Comparison of ENCODE assay signal across 9 cellular contexts in genomic region chr1:1617516-1617915, GRCh38. TPM values are rescaled to one million over a fixed set of nuclear protein-coding genes. Genes with fewer than 3 reads are reported as not detected.
A peak's percentile ranks its signal among the peaks of the same experiment; 100 is the strongest.
DNase-seq lines count a peak whose midpoint lies in the region; ATAC-seq and TF ChIP-seq lines count a peak whose summit lies in the region.
"Had no signal": no experiment of that assay in that cellular context is flagged by ENCODE, and none has a peak within 500 bp of the region (broad histone marks: within the 10 kb centered on the region; RNA-seq: fewer than 3 reads in every experiment).

No MANE protein-coding gene starts in this region.

- H3K79me2 ChIP-seq in ACC112 (ENCODE audit: control insufficient read depth, insufficient read depth, low read length, unreplicated experiment), result peaks cover 16% of the 10 kb centered on the region

- POLR2A ChIA-PET in CD8-positive, alpha-beta T cell (lab: Charles Lee), result interaction anchor here (9.2 kb wide), 1 partner anchor 12 kb away, joined by 112 read pairs; no protein-coding TSS in a partner anchor
- POLR2A ChIA-PET in activated CD8-positive, alpha-beta T cell treated with anti-CD3 and anti-CD28 coated beads for 36 hours (lab: Charles Lee), result interaction anchor here (1.6 to 8.4 kb wide), 2 partner anchors 12 to 41 kb away, joined by 3 to 46 read pairs; partner anchors contain the start of gene MMP23B

- H3K9me3 ChIP-seq in CD8-positive, alpha-beta T cell (ENCODE audit: low read length), result no peaks in the 10 kb centered on the region

- no peaks in the 10 kb centered on the region for H3K27me3 Mint-ChIP-seq in CD8-positive, alpha-beta T cell (ENCODE audit: low read depth)
- no peaks in the 10 kb centered on the region for H3K27me3 Mint-ChIP-seq in activated CD8-positive, alpha-beta T cell treated with anti-CD3 and anti-CD28 coated beads for 36 hours
- H3K27me3 Mint-ChIP-seq in mesothelial cell of epicardium (ENCODE audit: low read depth), result no peaks in the 10 kb centered on the region

- peaks cover 2% of the 10 kb centered on the region for H3K36me3 Mint-ChIP-seq in CD8-positive, alpha-beta T cell
- H3K36me3 Mint-ChIP-seq in activated CD8-positive, alpha-beta T cell treated with anti-CD3 and anti-CD28 coated beads for 36 hours (ENCODE audit: low read depth), result peaks cover 15% of the 10 kb centered on the region
- H3K36me3 Mint-ChIP-seq in mesothelial cell of epicardium, result peaks cover 5% of the 10 kb centered on the region

- peaks cover 11% of the 10 kb centered on the region for H3K4me1 ChIP-seq in ACC112 (ENCODE audit: control insufficient read depth, insufficient read depth, low read length, unreplicated experiment)
- H3K4me1 ChIP-seq in CD8-positive, alpha-beta T cell (ENCODE audit: insufficient read depth, low read length), result peaks cover 26% of the 10 kb centered on the region

- no peak overlapping the region for H3K27ac Mint-ChIP-seq in CD8-positive, alpha-beta T cell
- no peak overlapping the region for H3K27ac Mint-ChIP-seq in activated CD8-positive, alpha-beta T cell treated with anti-CD3 and anti-CD28 coated beads for 36 hours
- no peak overlapping the region for H3K27ac Mint-ChIP-seq in mesothelial cell of epicardium

- intact Hi-C loops in CD8-positive, alpha-beta T cell (cut with DNase I, micrococcal nuclease), result loop anchor here in 1 of 2 experiments (10.0 kb wide), 1 partner anchor 103 kb away; the partner anchor contains the start of gene ATAD3A
- intact Hi-C loops in activated CD8-positive, alpha-beta T cell treated with anti-CD3 and anti-CD28 coated beads for 36 hours (cut with micrococcal nuclease), result no loop called here

- no peaks in the 10 kb centered on the region for H3K27me3 ChIP-seq in ACC112 (ENCODE audit: insufficient read depth, low read length)
- no peaks in the 10 kb centered on the region for H3K27me3 ChIP-seq in CD8-positive, alpha-beta T cell (ENCODE audit: insufficient read depth, low read length)

- H2AFZ ChIP-seq in ACC112 (ENCODE audit: low read length, unreplicated experiment), result no peak overlapping the region

- no peaks in the 10 kb centered on the region for H3K9me3 Mint-ChIP-seq in CD8-positive, alpha-beta T cell
- H3K9me3 Mint-ChIP-seq in activated CD8-positive, alpha-beta T cell treated with anti-CD3 and anti-CD28 coated beads for 36 hours, result no peaks in the 10 kb centered on the region
- no peaks in the 10 kb centered on the region for H3K9me3 Mint-ChIP-seq in mesothelial cell of epicardium

- no peak for TF ChIP-seq CTCF in CD8-positive, alpha-beta T cell (IDR thresholded peaks at IDR 0.05)
- no peak for TF ChIP-seq CTCF in activated CD8-positive, alpha-beta T cell treated with anti-CD3 and anti-CD28 coated beads for 36 hours (IDR thresholded peaks at IDR 0.05)
- no peak for TF ChIP-seq CTCF in mesothelial cell of epicardium (IDR thresholded peaks at IDR 0.05; ENCODE audit: unreplicated experiment)

- H3K36me3 ChIP-seq in ACC112 (ENCODE audit: insufficient read depth, low read length), result no peaks in the 10 kb centered on the region
- peaks cover 5% of the 10 kb centered on the region for H3K36me3 ChIP-seq in CD8-positive, alpha-beta T cell (ENCODE audit: insufficient read depth, low read length)

- peaks cover 29% of the 10 kb centered on the region for H3K4me1 Mint-ChIP-seq in CD8-positive, alpha-beta T cell (ENCODE audit: low read depth)
- peaks cover 13% of the 10 kb centered on the region for H3K4me1 Mint-ChIP-seq in activated CD8-positive, alpha-beta T cell treated with anti-CD3 and anti-CD28 coated beads for 36 hours (ENCODE audit: low read depth)
- H3K4me1 Mint-ChIP-seq in mesothelial cell of epicardium, result peaks cover 23% of the 10 kb centered on the region

- CTCF ChIA-PET in CD8-positive, alpha-beta T cell (lab: Charles Lee), result interaction anchor here (1.2 kb wide), 1 partner anchor 11 kb away, joined by 5 read pairs; no protein-coding TSS in a partner anchor
- CTCF ChIA-PET in activated CD8-positive, alpha-beta T cell treated with anti-CD3 and anti-CD28 coated beads for 36 hours (lab: Charles Lee), result no interaction called here

- H3K27ac ChIP-seq in ACC112 (ENCODE audit: low read depth, low read length), result no peak overlapping the region
- H3K27ac ChIP-seq in CD8-positive, alpha-beta T cell (ENCODE audit: low read depth, low read length), result no peak overlapping the region

- peak in 1 of 7 experiments; percentile 8 for DNase-seq in CD8-positive, alpha-beta T cell
- DNase-seq in activated CD8-positive, alpha-beta T cell treated with anti-CD3 and anti-CD28 coated beads for 36 hours, result peak; percentile 1
- DNase-seq in mesothelial cell of epicardium (ENCODE audit: low spot score in 2 of 2, unreplicated experiment in 2 of 2) (no peak), amygdala (lab: John Stamatoyannopoulos, UW) (no peak), pons (ENCODE audit: low spot score) (no peak)
- no peak for DNase-seq in stimulated activated CD4-positive, alpha-beta T cell treated with anti-CD3 and anti-CD28 coated beads, Interleukin-2, amount 100 ng/mL, for 48 hours
- DNase-seq: NCI-H187 had no signal

- H3K4me3 Mint-ChIP-seq in CD8-positive, alpha-beta T cell, result peak overlapping the region; percentile 79
- peak overlapping the region; percentile 79 for H3K4me3 Mint-ChIP-seq in activated CD8-positive, alpha-beta T cell treated with anti-CD3 and anti-CD28 coated beads for 36 hours
- peak overlapping the region; percentile 80 for H3K4me3 Mint-ChIP-seq in mesothelial cell of epicardium

- no peak for ATAC-seq in CD8-positive, alpha-beta T cell
- ATAC-seq in activated CD8-positive, alpha-beta T cell treated with anti-CD3 and anti-CD28 coated beads for 36 hours, result no peak
- ATAC-seq in esophagus mucosa, result no peak

- peak overlapping the region; percentile 95; the same call in 1 of the 2 replicates for H3K4me3 ChIP-seq in ACC112 (ENCODE audit: low read depth, low read length)
- H3K4me3 ChIP-seq in CD8-positive, alpha-beta T cell (ENCODE audit: low read depth, low read length), result no peak overlapping the region

RNA-seq across cellular contexts. Expression of gene MIB2, which starts 2.2 kb away (rescaled TPM):
- total RNA-seq in CD8-positive, alpha-beta T cell, result 10 to 100 TPM; 57.0 to 57.3 TPM
- 10 to 100 TPM; 40.1 to 41.3 TPM for total RNA-seq in activated CD8-positive, alpha-beta T cell treated with anti-CD3 and anti-CD28 coated beads for 36 hours
- total RNA-seq in mesothelial cell of epicardium, result 110 to 117 TPM (median 112 TPM) in 3 replicates
- total RNA-seq in esophagus mucosa, result 87.5 TPM

RNA-seq across cellular contexts. Expression of gene MMP23B, which starts 14.5 kb away (rescaled TPM):
- 10 to 100 TPM; 11.9 to 12.3 TPM for total RNA-seq in CD8-positive, alpha-beta T cell
- total RNA-seq in activated CD8-positive, alpha-beta T cell treated with anti-CD3 and anti-CD28 coated beads for 36 hours, result 1 to 10 TPM; 3.3 to 4.0 TPM
- total RNA-seq in mesothelial cell of epicardium (63.8 to 70.3 TPM (median 65.4 TPM) in 3 replicates), esophagus mucosa (0.92 TPM)

RNA-seq across cellular contexts. Expression of gene FNDC10, which starts 17.6 kb away (rescaled TPM):
- total RNA-seq in CD8-positive, alpha-beta T cell, result 1 to 10 TPM; 1.1 to 1.6 TPM
- total RNA-seq in activated CD8-positive, alpha-beta T cell treated with anti-CD3 and anti-CD28 coated beads for 36 hours, result 1 to 10 TPM; 2.8 to 3.6 TPM
- total RNA-seq in mesothelial cell of epicardium (5.4 to 6.2 TPM (median 5.4 TPM) in 3 replicates), esophagus mucosa (5.7 TPM)

RNA-seq across cellular contexts. Expression of gene CDK11B, which starts 41.3 kb away (rescaled TPM):
- total RNA-seq in CD8-positive, alpha-beta T cell, result 10 to 100 TPM; 64.0 to 64.7 TPM
- 10 to 100 TPM; 29.4 to 32.0 TPM for total RNA-seq in activated CD8-positive, alpha-beta T cell treated with anti-CD3 and anti-CD28 coated beads for 36 hours
- total RNA-seq in mesothelial cell of epicardium, result 25.2 to 27.2 TPM (median 26.6 TPM) in 3 replicates
- 10.9 TPM for total RNA-seq in esophagus mucosa

RNA-seq across cellular contexts. Expression of gene SSU72, which starts 42.9 kb away (rescaled TPM):
- 10 to 100 TPM; 86.8 to 87.9 TPM for total RNA-seq in CD8-positive, alpha-beta T cell
- total RNA-seq in activated CD8-positive, alpha-beta T cell treated with anti-CD3 and anti-CD28 coated beads for 36 hours, result 100 to 1,000 TPM; 111 to 113 TPM
- total RNA-seq in mesothelial cell of epicardium (97.2 to 98.8 TPM (median 97.4 TPM) in 3 replicates), esophagus mucosa (106 TPM)
